ENCODE assay signal across 26 cellular contexts in the genomic region with DNA sequence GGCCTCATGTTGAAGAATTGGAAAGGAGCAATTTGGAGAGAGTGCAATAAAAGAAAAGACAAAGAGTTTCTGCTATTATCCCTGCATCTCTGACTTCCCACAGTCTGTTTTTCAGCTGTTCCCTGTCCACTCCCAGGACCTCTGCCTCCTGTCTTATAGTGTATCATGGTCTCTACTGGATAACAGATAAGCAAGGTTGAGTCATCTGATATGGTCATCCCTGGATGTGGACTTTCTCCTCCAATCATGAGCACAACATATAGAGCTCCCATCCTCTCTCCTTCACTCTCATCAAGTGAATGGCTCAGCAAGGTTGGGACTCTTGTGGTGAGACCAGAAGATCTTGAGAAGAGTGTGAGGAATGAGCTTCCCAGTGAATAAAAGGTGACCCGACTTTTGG.
"Had no signal": no experiment of that assay in that cellular context is flagged by ENCODE, and none has a peak within 500 bp of the region (broad histone marks: within the 10 kb centered on the region; RNA-seq: fewer than 3 reads in every experiment).

No MANE protein-coding gene starts in this region.

- H3K27ac ChIP-seq: colonic mucosa, epithelial cell of prostate, esophagus squamous epithelium, gastrocnemius medialis, heart right ventricle, hepatocyte, left lung, lower lobe of right lung had no signal

- H3K4me1 ChIP-seq: colonic mucosa, esophagus squamous epithelium, gastrocnemius medialis, left lung, lower lobe of right lung had no signal

- DNase-seq: colonic mucosa; cortex of kidney; effector CD8-positive, alpha-beta T cell; effector memory CD8-positive, alpha-beta T cell; endodermal cell; erythroblast; esophagus squamous epithelium; foreskin fibroblast; foreskin melanocyte; gastrocnemius medialis; glutamatergic neuron; head of caudate nucleus; heart right ventricle; hypothalamus; immature natural killer cell; islet precursor cell; kidney; kidney glomerular epithelial cell; left lung; left ventricle myocardium superior; lower lobe of right lung; mesenchymal stem cell had no signal

- FAIRE-seq: endometrium, kidney had no signal

- H3K4me3 ChIP-seq: colonic mucosa, esophagus squamous epithelium, gastrocnemius medialis, heart right ventricle, hepatocyte, left lung, lower lobe of right lung had no signal

- H3K9me3 ChIP-seq: colonic mucosa, esophagus squamous epithelium, gastrocnemius medialis, heart right ventricle, left lung, lower lobe of right lung had no signal

- ATAC-seq: effector memory CD8-positive, alpha-beta T cell; esophagus mucosa; gastrocnemius medialis; heart right ventricle; left lung; left ventricle myocardium superior; lower lobe of right lung had no signal

- H3K36me3 ChIP-seq: colonic mucosa, esophagus squamous epithelium, gastrocnemius medialis, heart right ventricle, left lung, lower lobe of right lung had no signal

- H3K4me2 ChIP-seq: hepatocyte had no signal

- H2AFZ ChIP-seq: hepatocyte had no signal

- H3K27me3 ChIP-seq: colonic mucosa, esophagus squamous epithelium, gastrocnemius medialis, heart right ventricle, hepatocyte, left lung had no signal
